ENCODE assay signal across 13 cellular contexts in genomic region chr16:69501956-69502457, GRCh38.
A peak's percentile ranks its signal among the peaks of the same experiment; 100 is the strongest.
DNase-seq lines count a peak whose midpoint lies in the region; FAIRE-seq and TF ChIP-seq lines count a peak whose summit lies in the region.
"Had no signal": no experiment of that assay in that cellular context is flagged by ENCODE, and none has a peak within 500 bp of the region (broad histone marks: within the 10 kb centered on the region; RNA-seq: fewer than 3 reads in every experiment).

No MANE protein-coding gene starts in this region.

- H3K4me1 ChIP-seq in adrenal gland (replicated peaks in 1 of 2) (peaks cover 6 to 7% of the 10 kb centered on the region in 2 donors), neural progenitor cell (peaks cover 7% of the 10 kb centered on the region), osteoblast (ENCODE audit: insufficient read depth, low read length) (no peaks in the 10 kb centered on the region)

- no peaks in the 10 kb centered on the region for H3F3A ChIP-seq in neural progenitor cell (ENCODE audit: low read depth)

- H3K79me2 ChIP-seq in neural progenitor cell (ENCODE audit: low read depth) (no peaks in the 10 kb centered on the region), osteoblast (ENCODE audit: insufficient read depth, low read length) (no peaks in the 10 kb centered on the region)

- no peak for DNase-seq in GM12891 (ENCODE audit: insufficient read length, low spot score)
- DNase-seq in HuH-7 (ENCODE audit: low spot score) = peak; percentile 67
- DNase-seq in adrenal gland = peak in 1 of 7 donors; percentile 42
- no peak for DNase-seq in neural progenitor cell (ENCODE audit: low spot score)
- DNase-seq in NCI-H1930 (lab: John Stamatoyannopoulos, UW) = no peak
- no peak for DNase-seq in activated CD8-positive, alpha-beta memory T cell treated with anti-CD3 and anti-CD28 coated beads, Interleukin-2, amount 50 U/mL, for 48 hours
- no peak for DNase-seq in osteoblast (ENCODE audit: insufficient read length, low spot score, missing footprints)
- no peak for DNase-seq in activated naive CD4-positive, alpha-beta T cell treated with anti-CD3 and anti-CD28 coated beads, Interleukin-2, amount 50 U/mL, for 16 hours
- DNase-seq: activated CD4-positive, alpha-beta T cell treated with anti-CD3 and anti-CD28 coated beads, Interleukin-2, amount 50 U/mL, for 1 hour; activated gamma-delta T cell treated with Interleukin-2 at 50 U/mL for 16 hours; caudate nucleus; CD4-positive, CD25-positive, alpha-beta regulatory T cell; NCI-H1694 had no signal

- TF ChIP-seq POLR2A in GM12891 (IDR thresholded peaks at IDR 0.05; ENCODE audit: low read depth, low read length) (no peak), adrenal gland (IDR thresholded peaks at IDR 0.05) (no peak)

- H3K9ac ChIP-seq in neural progenitor cell = no peak overlapping the region

- peak overlapping the region; percentile 27 for H3K27ac Mint-ChIP-seq in neural progenitor cell

- H3K4me3 Mint-ChIP-seq in neural progenitor cell = no peak overlapping the region
- H3K4me3 Mint-ChIP-seq: CD4-positive, CD25-positive, alpha-beta regulatory T cell had no signal

- no peaks in the 10 kb centered on the region for H3K9me3 Mint-ChIP-seq in neural progenitor cell

- H3K9me3 ChIP-seq in adrenal gland (replicated peaks in 1 of 3) (no peaks in the 10 kb centered on the region), neural progenitor cell (ENCODE audit: low read depth) (no peaks in the 10 kb centered on the region), osteoblast (ENCODE audit: low read depth, low read length) (no peaks in the 10 kb centered on the region)

- H4K20me1 ChIP-seq in neural progenitor cell (ENCODE audit: low read depth) (no peaks in the 10 kb centered on the region), osteoblast (ENCODE audit: insufficient read depth, low read length) (no peaks in the 10 kb centered on the region)

- peak; percentile 88 for FAIRE-seq in GM12891 (lab: Jason Lieb, UNC)

- peaks cover 33% of the 10 kb centered on the region for H3K4me1 Mint-ChIP-seq in neural progenitor cell
- H3K4me1 Mint-ChIP-seq: CD4-positive, CD25-positive, alpha-beta regulatory T cell had no signal

- no peak overlapping the region for H2AFZ ChIP-seq in neural progenitor cell (replicated peaks)
- no peak overlapping the region for H2AFZ ChIP-seq in osteoblast (ENCODE audit: low read length)

- peaks cover 6% of the 10 kb centered on the region for H3K27me3 Mint-ChIP-seq in neural progenitor cell (ENCODE audit: insufficient read depth, low read depth)

- H3K27ac ChIP-seq in adrenal gland (peak overlapping the region in 4 of 5 donors; percentile 47 to 81 (median 70)), neural progenitor cell (no peak overlapping the region), osteoblast (ENCODE audit: low read depth, low read length) (no peak overlapping the region)

- H3K4me3 ChIP-seq in adrenal gland = peak overlapping the region in 1 of 4 donors; percentile 35
- H3K4me3 ChIP-seq in neural progenitor cell = no peak overlapping the region
- H3K4me3 ChIP-seq in osteoblast (ENCODE audit: insufficient read depth, low read length) = no peak overlapping the region

- TF ChIP-seq CTCF in adrenal gland (IDR thresholded peaks at IDR 0.05) (no peak), neural progenitor cell (IDR thresholded peaks at IDR 0.05) (no peak), osteoblast (IDR thresholded peaks at IDR 0.05; ENCODE audit: extremely low read depth, low read depth, low read length) (no peak)

- 27 to 38% (median 34%) methylated on average over 4 of the region's 4 CpGs for WGBS in adrenal gland, 4 donors

- H3K36me3 ChIP-seq in adrenal gland (replicated peaks in 1 of 2) = no peaks in the 10 kb centered on the region
- H3K36me3 ChIP-seq in neural progenitor cell = no peaks in the 10 kb centered on the region
- no peaks in the 10 kb centered on the region for H3K36me3 ChIP-seq in osteoblast (ENCODE audit: insufficient read depth, low read length)

- no peak overlapping the region for H3K4me2 ChIP-seq in neural progenitor cell
- no peak overlapping the region for H3K4me2 ChIP-seq in osteoblast (ENCODE audit: insufficient read depth, low read length)

- H3K36me3 Mint-ChIP-seq in neural progenitor cell = no peaks in the 10 kb centered on the region
- H3K36me3 Mint-ChIP-seq: CD4-positive, CD25-positive, alpha-beta regulatory T cell had no signal

- intact Hi-C loops in adrenal gland (cut with DNase I) = no loop called here

- H3K27me3 ChIP-seq in adrenal gland (no peaks in the 10 kb centered on the region), neural progenitor cell (no peaks in the 10 kb centered on the region), osteoblast (ENCODE audit: insufficient read depth, low read length) (no peaks in the 10 kb centered on the region)

TF ChIP-seq in GM12891, 5 proteins besides CTCF, POLR2A, EP300 and RAD21:
- TF ChIP-seq PAX5 (IDR thresholded peaks at IDR 0.05; ENCODE audit: insufficient read depth, low read length, severe bottlenecking) (peak; percentile 78), POLR2AphosphoS5 (IDR thresholded peaks at IDR 0.05; ENCODE audit: low read depth, low read length) (no peak), TAF1 (IDR thresholded peaks at IDR 0.05; ENCODE audit: low read depth, low read length) (no peak), SPI1 (IDR thresholded peaks at IDR 0.05; ENCODE audit: low read depth, low read length) (peak; percentile 74)

Comparison
In these comparisons a context has a peak if more than half of its experiments do, and no peak if none do; other contexts are left out.
1. H3K27ac ChIP-seq: peak in adrenal gland (4 of 5); none in neural progenitor cell (single experiment) and osteoblast (single experiment).